Comparison of ENCODE assay signal across 8 cellular contexts in the genomic region with DNA sequence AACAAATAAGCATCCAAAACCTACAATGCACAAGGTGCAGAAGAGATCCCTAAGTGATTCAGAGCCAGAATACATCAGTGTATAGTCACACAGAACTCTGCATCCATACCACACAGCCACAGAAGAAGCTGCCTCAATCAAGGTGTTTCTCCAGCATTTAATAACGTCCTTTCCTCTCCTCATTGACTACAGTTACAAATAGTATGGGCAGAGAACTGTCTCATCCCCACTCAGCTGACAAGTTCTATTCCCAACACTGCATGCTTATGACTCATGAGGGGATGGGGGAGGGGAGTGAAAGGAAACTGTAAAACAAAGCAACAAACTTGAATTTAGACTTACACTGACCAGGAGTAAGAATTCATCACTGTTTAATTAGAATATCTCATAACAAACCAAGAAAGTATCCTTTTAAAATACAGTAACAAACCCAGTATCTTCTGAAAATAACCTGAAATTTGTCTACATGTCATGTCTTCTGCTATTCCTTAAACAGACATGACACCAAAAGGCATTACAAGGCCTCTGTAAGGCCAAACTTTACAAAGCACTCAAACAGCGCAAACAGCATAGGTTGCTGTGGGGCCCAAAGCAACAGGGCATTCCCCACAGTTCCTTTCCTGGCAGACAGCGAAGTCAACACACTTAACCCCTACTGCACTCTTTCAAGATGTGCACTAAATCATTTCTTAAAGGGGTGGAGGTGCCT. TPM values are rescaled to one million over a fixed set of nuclear protein-coding genes. Genes with fewer than 3 reads are reported as not detected.
DNase-seq lines count a peak whose midpoint lies in the region; ATAC-seq and TF ChIP-seq lines count a peak whose summit lies in the region.

No MANE protein-coding gene starts in this region.

- H3K36me3 ChIP-seq in endodermal cell (ENCODE audit: control insufficient read depth, insufficient read depth, low read length) (peaks cover 15% of the 10 kb centered on the region), mucosa of descending colon (ENCODE audit: low read depth) (no peaks in the 10 kb centered on the region)

- H3K9ac ChIP-seq in endodermal cell (ENCODE audit: extremely low read depth, low read length, poor library complexity, severe bottlenecking): no peak overlapping the region

- H3K27ac Mint-ChIP-seq in activated B cell treated with CpG ODN at 0.5 μM for 24 hours (peak overlapping the region; percentile 85), endodermal cell (peak overlapping the region; percentile 80), type B pancreatic cell (peak overlapping the region; percentile 78)

- H3K4me3 Mint-ChIP-seq in activated B cell treated with CpG ODN at 0.5 μM for 24 hours: peak overlapping the region; percentile 65
- no peak overlapping the region for H3K4me3 Mint-ChIP-seq in endodermal cell
- peak overlapping the region; percentile 26 for H3K4me3 Mint-ChIP-seq in type B pancreatic cell

- TF ChIP-seq CTCF in activated B cell treated with CpG ODN at 0.5 μM for 24 hours (IDR thresholded peaks at IDR 0.05) (no peak), endodermal cell (conservative IDR thresholded peaks at IDR 0.05) (no peak), mucosa of descending colon (IDR thresholded peaks at IDR 0.05) (no peak), type B pancreatic cell (conservative IDR thresholded peaks at IDR 0.05) (no peak)

- H3K9me3 ChIP-seq in endodermal cell (ENCODE audit: control insufficient read depth, low read length) (no peaks in the 10 kb centered on the region), mucosa of descending colon (no peaks in the 10 kb centered on the region)

- H3K9me3 Mint-ChIP-seq in activated B cell treated with CpG ODN at 0.5 μM for 24 hours (no peaks in the 10 kb centered on the region), endodermal cell (no peaks in the 10 kb centered on the region), type B pancreatic cell (no peaks in the 10 kb centered on the region)

- H3K27me3 Mint-ChIP-seq in activated B cell treated with CpG ODN at 0.5 μM for 24 hours: no peaks in the 10 kb centered on the region
- H3K27me3 Mint-ChIP-seq in endodermal cell (ENCODE audit: insufficient read depth): no peaks in the 10 kb centered on the region
- no peaks in the 10 kb centered on the region for H3K27me3 Mint-ChIP-seq in type B pancreatic cell

- peak; percentile 59 for ATAC-seq in HG03439 (IDR thresholded peaks at IDR 0.05; ENCODE audit: unreplicated experiment)
- peak; percentile 80 for ATAC-seq in activated B cell treated with CpG ODN at 0.5 μM for 24 hours (ENCODE audit: low read depth)
- ATAC-seq in mucosa of descending colon: peak; percentile 81

- H3K4me1 ChIP-seq in endodermal cell (ENCODE audit: control insufficient read depth, insufficient read depth, low read length) (peaks cover 17% of the 10 kb centered on the region), mucosa of descending colon (ENCODE audit: low read depth) (peaks cover 30% of the 10 kb centered on the region)

- H3K36me3 Mint-ChIP-seq in activated B cell treated with CpG ODN at 0.5 μM for 24 hours (ENCODE audit: low read depth): peaks cover 22% of the 10 kb centered on the region
- H3K36me3 Mint-ChIP-seq in endodermal cell (ENCODE audit: low read depth): peaks cover 14% of the 10 kb centered on the region
- peaks cover 7% of the 10 kb centered on the region for H3K36me3 Mint-ChIP-seq in type B pancreatic cell

- H3K4me3 ChIP-seq in endodermal cell (ENCODE audit: low read length) (no peak overlapping the region), mucosa of descending colon (no peak overlapping the region)

- whole genome bisulfite sequencing in endodermal cell (ENCODE audit: insufficient coverage in 1 of 2, insufficient read length in 1 of 2), 2 experiments: 43 to 52% methylated on average over 1 to 2 of the region's 3 CpGs

- H3K4me1 Mint-ChIP-seq in activated B cell treated with CpG ODN at 0.5 μM for 24 hours (peaks cover 68% of the 10 kb centered on the region), endodermal cell (peaks cover 48% of the 10 kb centered on the region), type B pancreatic cell (ENCODE audit: unreplicated experiment) (peaks cover 35% of the 10 kb centered on the region)

- CTCF ChIA-PET in activated B cell treated with CpG ODN at 0.5 μM for 24 hours (lab: Charles Lee): no interaction called here

- peak overlapping the region; percentile 16 for H3K27ac ChIP-seq in endodermal cell (ENCODE audit: low read depth, low read length)

- POLR2A ChIA-PET in activated B cell treated with CpG ODN at 0.5 μM for 24 hours (lab: Charles Lee): interaction anchor here (0.6 to 1.2 kb wide), 3 partner anchors 10 to 55 kb away, joined by 3 to 6 read pairs (median 4); no protein-coding TSS in a partner anchor

- H3K27me3 ChIP-seq in endodermal cell (ENCODE audit: control insufficient read depth, insufficient read depth, low read length, poor library complexity, severe bottlenecking): no peaks in the 10 kb centered on the region

- intact Hi-C loops in activated B cell treated with CpG ODN at 0.5 μM for 24 hours (cut with micrococcal nuclease) (loop anchor here (1.0 kb wide), 1 partner anchor 8 kb away; no protein-coding TSS in a partner anchor), mucosa of descending colon (cut with DNase I, micrococcal nuclease) (no loop called here)

- peak; percentile 38 for DNase-seq in NCI-H2196 (lab: John Stamatoyannopoulos, UW; ENCODE audit: unreplicated experiment)
- no peak for DNase-seq in NCI-H2196 treated with DMSO at 0.1 percent for 48 hours (lab: John Stamatoyannopoulos, UW; ENCODE audit: unreplicated experiment)
- no peak for DNase-seq in activated B cell treated with CpG ODN at 0.5 μM for 24 hours
- no peak for DNase-seq in endodermal cell
- peak in 1 of 3 donors; percentile 60 for DNase-seq in mucosa of descending colon
- no peak for DNase-seq in type B pancreatic cell (ENCODE audit: extremely low spot score, unreplicated experiment)
- no peak for DNase-seq in NCI-H526 treated with DMSO at 0.1 percent for 48 hours (lab: John Stamatoyannopoulos, UW)

RNA-seq across cellular contexts. Expression of a gene that starts 29.3 kb away (rescaled TPM):
- 129 and 136 TPM in 2 replicates for total RNA-seq in activated B cell treated with CpG ODN at 0.5 μM for 24 hours
- 100 to 1,000 TPM; 202 to 205 TPM for total RNA-seq in endodermal cell
- polyA plus RNA-seq in endodermal cell (2013, experiment 1 of 2): 89.3 TPM
- 85.0 TPM for polyA plus RNA-seq in endodermal cell (2013, experiment 2 of 2)
- total RNA-seq in mucosa of descending colon: 100 to 1,000 TPM in 1 of 3 donors, 10 to 100 TPM in 2; 83.7 to 132 (median 94.1) TPM
- total RNA-seq in type B pancreatic cell (ENCODE audit: low replicate concordance): 97.8 and 125 TPM in 2 replicates

RNA-seq across cellular contexts. Expression of a gene that starts 41.8 kb away (rescaled TPM):
- total RNA-seq in activated B cell treated with CpG ODN at 0.5 μM for 24 hours: 27.1 and 32.8 TPM in 2 replicates
- 10 to 100 TPM; 55.8 to 65.0 TPM for total RNA-seq in endodermal cell
- 49.6 TPM for polyA plus RNA-seq in endodermal cell (2013, experiment 1 of 2)
- 45.3 TPM for polyA plus RNA-seq in endodermal cell (2013, experiment 2 of 2)
- 10 to 100 TPM; 20.8 to 36.1 (median 27.1) TPM for total RNA-seq in mucosa of descending colon
- 43.6 and 58.4 TPM in 2 replicates for total RNA-seq in type B pancreatic cell (ENCODE audit: low replicate concordance)

RNA-seq across cellular contexts. Expression of a gene that starts 55.1 kb away (rescaled TPM):
- total RNA-seq in activated B cell treated with CpG ODN at 0.5 μM for 24 hours (19.5 and 20.4 TPM in 2 replicates), endodermal cell (10 to 100 TPM; 13.7 to 14.8 TPM), mucosa of descending colon (10 to 100 TPM; 14.1 to 18.2 (median 16.0) TPM), type B pancreatic cell (ENCODE audit: low replicate concordance) (14.5 and 18.0 TPM in 2 replicates)
- 17.6 TPM for polyA plus RNA-seq in endodermal cell (2013, experiment 1 of 2)
- polyA plus RNA-seq in endodermal cell (2013, experiment 2 of 2): 15.7 TPM

RNA-seq across cellular contexts. Expression of a gene that starts 55.2 kb away (rescaled TPM):
- 95.9 and 102 TPM in 2 replicates for total RNA-seq in activated B cell treated with CpG ODN at 0.5 μM for 24 hours
- 100 to 1,000 TPM; 104 to 106 TPM for total RNA-seq in endodermal cell
- polyA plus RNA-seq in endodermal cell (2013, experiment 1 of 2): 115 TPM
- 113 TPM for polyA plus RNA-seq in endodermal cell (2013, experiment 2 of 2)
- total RNA-seq in mucosa of descending colon: 100 to 1,000 TPM; 150 to 205 (median 197) TPM
- total RNA-seq in type B pancreatic cell (ENCODE audit: low replicate concordance): 150 and 161 TPM in 2 replicates
